ENCODE assay signal across 12 cellular contexts in the genomic region with DNA sequence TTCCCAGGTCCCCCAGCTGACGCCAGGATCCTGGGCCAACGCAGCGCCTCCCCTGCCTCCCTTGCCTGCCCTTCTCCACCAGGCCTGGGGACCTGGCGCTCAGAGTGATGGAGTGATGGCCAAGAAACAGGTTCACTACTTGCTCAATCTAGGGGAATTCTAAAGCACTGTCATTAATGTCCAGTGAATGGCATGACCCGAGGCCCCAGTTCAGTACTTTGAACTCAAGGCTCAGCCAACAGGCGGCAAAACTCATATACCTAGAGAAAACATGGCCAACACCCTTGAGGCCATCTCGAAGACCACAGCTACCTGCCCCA.
"Had no signal": no experiment of that assay in that cellular context is flagged by ENCODE, and none has a peak within 500 bp of the region (broad histone marks: within the 10 kb centered on the region; RNA-seq: fewer than 3 reads in every experiment).

No MANE protein-coding gene starts in this region.

- H3K9me3 Mint-ChIP-seq: activated T-helper 17 cell treated with anti-CD3 and anti-CD28 coated beads, Interleukin-2, amount 50 U/mL, for 72 hours; natural killer cell treated with Interleukin-12 subunit alpha and Interleukin-12 subunit beta and Interleukin-15 and Interleukin-18, amount 100 ng/mL, for 72 hours; stimulated activated memory B cell treated with anti-CD40 and anti-IgM and Interleukin-4, amounts not matched to agents 10 μg/mL and 1 μg/mL and 100 μg/mL, for 72 hours; T-cell had no signal

- H3K27ac ChIP-seq: cardiac muscle cell had no signal

- H3K9ac ChIP-seq: SK-N-SH had no signal

- H3K27me3 Mint-ChIP-seq: activated T-helper 17 cell treated with anti-CD3 and anti-CD28 coated beads, Interleukin-2, amount 50 U/mL, for 72 hours; natural killer cell treated with Interleukin-12 subunit alpha and Interleukin-12 subunit beta and Interleukin-15 and Interleukin-18, amount 100 ng/mL, for 72 hours; stimulated activated memory B cell treated with anti-CD40 and anti-IgM and Interleukin-4, amounts not matched to agents 10 μg/mL and 1 μg/mL and 100 μg/mL, for 72 hours; T-cell had no signal

- H3K4me2 ChIP-seq: SK-N-SH had no signal

- H3K4me3 Mint-ChIP-seq: activated T-helper 17 cell treated with anti-CD3 and anti-CD28 coated beads, Interleukin-2, amount 50 U/mL, for 72 hours; natural killer cell treated with Interleukin-12 subunit alpha and Interleukin-12 subunit beta and Interleukin-15 and Interleukin-18, amount 100 ng/mL, for 72 hours; stimulated activated memory B cell treated with anti-CD40 and anti-IgM and Interleukin-4, amounts not matched to agents 10 μg/mL and 1 μg/mL and 100 μg/mL, for 72 hours; T-cell had no signal

- H3K27ac Mint-ChIP-seq: activated T-helper 17 cell treated with anti-CD3 and anti-CD28 coated beads, Interleukin-2, amount 50 U/mL, for 72 hours; natural killer cell treated with Interleukin-12 subunit alpha and Interleukin-12 subunit beta and Interleukin-15 and Interleukin-18, amount 100 ng/mL, for 72 hours; stimulated activated memory B cell treated with anti-CD40 and anti-IgM and Interleukin-4, amounts not matched to agents 10 μg/mL and 1 μg/mL and 100 μg/mL, for 72 hours; T-cell had no signal

- DNase-seq: activated naive CD4-positive, alpha-beta T cell treated with Interleukin-2 at 50 U/mL for 16 hours; erythroblast; SK-N-SH; stimulated activated CD4-positive, alpha-beta T cell treated with anti-CD3 and anti-CD28 coated beads, Interleukin-12 subunit alpha, Interleukin-12 subunit beta, amount 100 ng/mL, for 4 hours; stimulated activated CD4-positive, alpha-beta T cell treated with anti-CD3 and anti-CD28 coated beads, Interleukin-2, amount 100 ng/mL, for 24 hours; T-cell; T-helper 9 cell had no signal

- H3K9me3 ChIP-seq: SK-N-SH had no signal

- H3K4me1 Mint-ChIP-seq: stimulated activated memory B cell treated with anti-CD40 and anti-IgM and Interleukin-4, amounts not matched to agents 10 μg/mL and 1 μg/mL and 100 μg/mL, for 72 hours had no signal

- H3K36me3 ChIP-seq: cardiac muscle cell had no signal

- H3K36me3 Mint-ChIP-seq: natural killer cell treated with Interleukin-12 subunit alpha and Interleukin-12 subunit beta and Interleukin-15 and Interleukin-18, amount 100 ng/mL, for 72 hours had no signal

- H3K4me3 ChIP-seq: cardiac muscle cell had no signal

- ATAC-seq: activated CD4-positive, CD25-positive, alpha-beta regulatory T cell treated with anti-CD3 and anti-CD28 coated beads, Interleukin-2, amount 50 U/mL, for 24 hours; activated T-helper 17 cell treated with anti-CD3 and anti-CD28 coated beads, Interleukin-2, amount 50 U/mL, for 72 hours; natural killer cell treated with Interleukin-12 subunit alpha and Interleukin-12 subunit beta and Interleukin-15 and Interleukin-18, amount 100 ng/mL, for 72 hours; stimulated activated memory B cell treated with anti-CD40 and anti-IgM and Interleukin-4, amounts not matched to agents 10 μg/mL and 1 μg/mL and 100 μg/mL, for 72 hours; T-cell had no signal

- H3K27me3 ChIP-seq: cardiac muscle cell had no signal
